1 cellular context compared by ENCODE assay signal in the genomic region with DNA sequence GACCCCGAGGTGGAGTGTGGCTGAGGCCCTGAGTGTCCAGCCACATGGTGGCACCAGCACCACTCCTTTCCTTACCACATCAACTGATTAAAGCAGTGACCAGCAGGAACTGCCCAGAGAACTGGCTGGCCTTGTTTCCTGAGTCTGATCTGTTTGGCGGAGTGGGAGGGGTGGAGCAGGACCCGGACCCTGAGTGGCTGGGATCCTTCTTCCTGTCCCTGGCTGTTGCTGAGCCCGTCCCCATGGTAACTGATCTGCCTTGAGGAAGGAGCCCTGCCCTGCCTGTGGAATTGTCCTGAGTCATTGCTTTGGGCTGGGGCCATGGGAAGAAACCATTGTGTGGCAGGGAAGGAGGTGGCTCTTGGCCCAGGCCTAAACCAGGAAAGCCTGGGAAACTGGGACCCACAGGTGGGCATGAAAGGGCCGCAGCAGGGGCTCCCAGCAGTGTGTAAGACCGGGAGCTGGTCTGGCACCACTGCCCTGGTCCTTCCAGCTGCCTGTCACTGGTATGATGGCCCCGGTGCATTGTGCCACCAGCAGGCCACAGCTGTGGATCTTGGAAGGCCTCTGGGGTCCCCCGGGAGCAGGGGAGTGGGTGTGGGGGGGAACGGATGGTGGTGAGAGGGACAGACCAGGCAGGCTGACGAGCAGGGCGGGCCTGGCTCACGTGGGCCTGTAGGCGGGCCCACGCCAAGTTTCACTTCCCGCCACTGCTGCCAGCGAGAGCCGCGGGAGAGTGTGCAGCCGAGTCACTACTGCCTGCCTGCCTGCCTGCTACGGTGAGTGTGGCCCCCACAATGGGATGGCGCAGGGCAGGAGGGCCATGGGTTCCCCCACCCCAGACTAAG.
A peak's percentile ranks its signal among the peaks of the same experiment; 100 is the strongest.
TF ChIP-seq lines count a peak whose summit lies in the region.

No MANE protein-coding gene starts in this region.

TF ChIP-seq in IMR-90, 13 proteins besides CTCF, POLR2A, EP300 and RAD21 (continued from another document):
- TF ChIP-seq USF2 (IDR thresholded peaks at IDR 0.05; ENCODE audit: low read depth, low read length) (peak; percentile 95), CEBPB (IDR thresholded peaks at IDR 0.05; ENCODE audit: low read depth, low read length) (no peak), CHD1 (IDR thresholded peaks at IDR 0.05; ENCODE audit: low read depth, low read length) (no peak; the same call in none of the 2 replicates), RCOR1 (IDR thresholded peaks at IDR 0.05; ENCODE audit: insufficient replicate concordance, low read length) (peak; percentile 5), FOS (IDR thresholded peaks at IDR 0.05; ENCODE audit: low read depth, low read length) (peak; percentile 41; the same call in 1 of the 2 replicates), NFE2L2 (IDR thresholded peaks at IDR 0.05; ENCODE audit: low read depth, low read length) (peak; percentile 93), BHLHE40 (IDR thresholded peaks at IDR 0.05; ENCODE audit: low read depth, low read length) (peak; percentile 68), MAZ (IDR thresholded peaks at IDR 0.05; ENCODE audit: borderline replicate concordance, low read depth, low read length) (peak; percentile 82), MAFK (IDR thresholded peaks at IDR 0.05; ENCODE audit: low read depth, low read length) (peak; percentile 62; the same call in 1 of the 2 replicates), ELK1 (IDR thresholded peaks at IDR 0.05; ENCODE audit: borderline replicate concordance, low read depth, low read length) (no peak), MXI1 (IDR thresholded peaks at IDR 0.05; ENCODE audit: borderline replicate concordance, low read depth, low read length) (peak; percentile 85)
TF ChIP-seq in IMR-90: peak in this region for 9.
